ENCODE assay signal across 31 cellular contexts in genomic region chr11:603154-603553, GRCh38. TPM values are rescaled to one million over a fixed set of nuclear protein-coding genes. Genes with fewer than 3 reads are reported as not detected.
"Had no signal": no experiment of that assay in that cellular context is flagged by ENCODE, and none has a peak within 500 bp of the region (broad histone marks: within the 10 kb centered on the region; RNA-seq: fewer than 3 reads in every experiment).

No MANE protein-coding gene starts in this region.

- H3K27ac Mint-ChIP-seq: dendritic cell treated with granulocyte-macrophage colony-stimulating factor and Interleukin-4, amounts not matched to agents 40 ng/mL and 50 ng/mL, for 4 days; effector memory CD8-positive, alpha-beta T cell; mesothelial cell of epicardium had no signal

- H3K27me3 Mint-ChIP-seq: dendritic cell treated with granulocyte-macrophage colony-stimulating factor and Interleukin-4, amounts not matched to agents 40 ng/mL and 50 ng/mL, for 4 days; effector memory CD8-positive, alpha-beta T cell; naive B cell had no signal

- H3K9me3 ChIP-seq: colonic mucosa, esophagus squamous epithelium, gastrocnemius medialis, heart right ventricle, left ventricle myocardium inferior, lower lobe of right lung, mucosa of descending colon had no signal

- DNase-seq: colonic mucosa; effector CD8-positive, alpha-beta T cell; effector memory CD8-positive, alpha-beta T cell; endodermal cell; erythroblast; esophagus squamous epithelium; foreskin fibroblast; foreskin melanocyte; gastrocnemius medialis; glutamatergic neuron; head of caudate nucleus; heart right ventricle; hippocampal formation; left cardiac atrium; left ventricle myocardium inferior; lower lobe of right lung; mesenchymal stem cell; mucosa of descending colon; naive B cell had no signal

- H3K4me1 Mint-ChIP-seq: endodermal cell, naive B cell had no signal

- ATAC-seq: effector memory CD8-positive, alpha-beta T cell; esophagus mucosa; gastrocnemius medialis; heart right ventricle; left cardiac atrium; lower lobe of right lung; mucosa of descending colon had no signal

- H3K9me3 Mint-ChIP-seq: dendritic cell treated with granulocyte-macrophage colony-stimulating factor and Interleukin-4, amounts not matched to agents 40 ng/mL and 50 ng/mL, for 4 days; effector memory CD8-positive, alpha-beta T cell; endodermal cell; mesothelial cell of epicardium; naive B cell had no signal

- H3K27ac ChIP-seq: colonic mucosa, epithelial cell of prostate, esophagus squamous epithelium, gastrocnemius medialis, heart right ventricle, left ventricle myocardium inferior, lower lobe of right lung had no signal

- H3K27me3 ChIP-seq: colonic mucosa, esophagus squamous epithelium, gastrocnemius medialis, heart right ventricle had no signal

- H3K4me1 ChIP-seq: colonic mucosa, gastrocnemius medialis, lower lobe of right lung had no signal

- H3K4me3 ChIP-seq: colonic mucosa, esophagus squamous epithelium, gastrocnemius medialis, heart right ventricle, left ventricle myocardium inferior, lower lobe of right lung, mucosa of descending colon had no signal

- H3K4me3 Mint-ChIP-seq: dendritic cell treated with granulocyte-macrophage colony-stimulating factor and Interleukin-4, amounts not matched to agents 40 ng/mL and 50 ng/mL, for 4 days; effector memory CD8-positive, alpha-beta T cell; endodermal cell; mesothelial cell of epicardium; naive B cell had no signal

RNA-seq across cellular contexts. Expression of gene CDHR5, which starts 21.6 kb away (rescaled TPM):
- total RNA-seq: chondrocyte, dermis microvascular lymphatic vessel endothelial cell, esophagus mucosa, esophagus squamous epithelium, glomerular endothelial cell, heart right ventricle, left cardiac atrium, left ventricle myocardium inferior, lower leg skin, lower lobe of right lung, lung microvascular endothelial cell, myocyte had no signal
- polyA plus RNA-seq: heart right ventricle, keratinocyte had no signal

RNA-seq across cellular contexts. Expression of gene SCT, which starts 23.8 kb away (rescaled TPM):
- total RNA-seq: dermis microvascular lymphatic vessel endothelial cell, esophagus mucosa, gastrocnemius medialis, glomerular endothelial cell, left cardiac atrium, left ventricle myocardium inferior, lower leg skin, lower lobe of right lung, lung microvascular endothelial cell, mesenteric fat pad, myocyte had no signal
- polyA plus RNA-seq: keratinocyte had no signal

RNA-seq across cellular contexts. Expression of gene DRD4, which starts 33.9 kb away (rescaled TPM):
- total RNA-seq: gastrocnemius medialis, glomerular endothelial cell, lung microvascular endothelial cell, myocyte had no signal
- polyA plus RNA-seq: keratinocyte had no signal
